In the genomic region with DNA sequence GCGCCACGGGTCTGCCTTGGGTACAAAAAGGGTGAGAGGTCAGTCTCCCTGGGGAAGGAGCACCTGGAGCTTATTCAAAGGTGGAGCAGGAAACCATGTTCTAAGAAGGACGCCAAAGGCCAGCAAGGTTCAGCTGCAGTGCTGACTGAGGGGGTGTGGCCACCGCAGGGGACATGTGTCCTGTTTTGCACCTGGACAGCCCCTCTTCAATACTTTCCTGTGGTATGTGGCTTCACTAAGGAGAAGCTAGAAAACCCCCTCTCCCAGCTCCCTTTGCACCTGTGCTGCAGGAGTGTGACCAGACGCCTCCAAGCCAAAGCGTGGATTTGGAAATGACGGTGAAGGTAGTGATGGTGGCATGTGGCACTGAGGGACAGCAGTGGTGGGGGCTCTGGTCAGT, we compare ENCODE assay signal across 13 cellular contexts.
"Had no signal": no experiment of that assay in that cellular context is flagged by ENCODE, and none has a peak within 500 bp of the region (broad histone marks: within the 10 kb centered on the region; RNA-seq: fewer than 3 reads in every experiment).

No MANE protein-coding gene starts in this region.

- H3K4me1 ChIP-seq: psoas muscle had no signal

- H3K27ac ChIP-seq: esophagus squamous epithelium, heart left ventricle, left lung, psoas muscle, right lobe of liver had no signal

- H3K27ac Mint-ChIP-seq: stimulated activated memory B cell treated with anti-CD40 and anti-IgM and Interleukin-4, amounts not matched to agents 10 μg/mL and 1 μg/mL and 100 μg/mL, for 72 hours had no signal

- H3K27me3 Mint-ChIP-seq: natural killer cell treated with Interleukin-12 subunit alpha and Interleukin-12 subunit beta and Interleukin-15 and Interleukin-18, amount 100 ng/mL, for 72 hours; stimulated activated memory B cell treated with anti-CD40 and anti-IgM and Interleukin-4, amounts not matched to agents 10 μg/mL and 1 μg/mL and 100 μg/mL, for 72 hours had no signal

- H3K9me3 Mint-ChIP-seq: activated T-helper 2 cell treated with anti-CD3 and anti-CD28 coated beads, Interferon-gamma antibody, Interleukin-2, Interleukin-4, amounts not matched to agents 10 μg/mL and 5 μg/mL and 100 μg/mL, durations not matched to agents 14 hours and 24 hours and 36 hours; natural killer cell treated with Interleukin-12 subunit alpha and Interleukin-12 subunit beta and Interleukin-15 and Interleukin-18, amount 100 ng/mL, for 72 hours; stimulated activated memory B cell treated with anti-CD40 and anti-IgM and Interleukin-4, amounts not matched to agents 10 μg/mL and 1 μg/mL and 100 μg/mL, for 72 hours had no signal

- ATAC-seq: left lung; mucosa of descending colon; natural killer cell treated with Interleukin-12 subunit alpha and Interleukin-12 subunit beta and Interleukin-15 and Interleukin-18, amount 100 ng/mL, for 72 hours; psoas muscle; stimulated activated memory B cell treated with anti-CD40 and anti-IgM and Interleukin-4, amounts not matched to agents 10 μg/mL and 1 μg/mL and 100 μg/mL, for 72 hours had no signal

- H3K4me3 ChIP-seq: esophagus squamous epithelium, heart left ventricle, left lung, mucosa of descending colon, psoas muscle, right lobe of liver had no signal

- H3K4me3 Mint-ChIP-seq: natural killer cell treated with Interleukin-12 subunit alpha and Interleukin-12 subunit beta and Interleukin-15 and Interleukin-18, amount 100 ng/mL, for 72 hours; stimulated activated memory B cell treated with anti-CD40 and anti-IgM and Interleukin-4, amounts not matched to agents 10 μg/mL and 1 μg/mL and 100 μg/mL, for 72 hours had no signal

- H3K9me3 ChIP-seq: esophagus squamous epithelium, heart left ventricle, left lung, mucosa of descending colon, psoas muscle, right lobe of liver had no signal

- DNase-seq: activated CD4-positive, alpha-beta T cell treated with anti-CD3 and anti-CD28 coated beads for 4 hours; esophagus squamous epithelium; foreskin fibroblast; heart left ventricle; left lung; mucosa of descending colon; psoas muscle; SHP77 treated with DMSO at 0.1 percent for 48 hours; trophoblast cell had no signal

- H3K27me3 ChIP-seq: esophagus squamous epithelium, left lung, right lobe of liver had no signal
